1 cellular context compared by ENCODE assay signal in genomic region chr14:105026789-105027563, GRCh38.
A peak's percentile ranks its signal among the peaks of the same experiment; 100 is the strongest.
TF ChIP-seq lines count a peak whose summit lies in the region.

No MANE protein-coding gene starts in this region.

TF ChIP-seq in K562, 482 proteins besides CTCF, POLR2A, EP300 and RAD21:
- TF ChIP-seq POLR3G (IDR thresholded peaks at IDR 0.05; ENCODE audit: extremely low read depth, insufficient read length, insufficient replicate concordance) (no peak), TEAD2 (tag; IDR thresholded peaks at IDR 0.05) (no peak), TBP (optimal IDR thresholded peaks at IDR 0.05; ENCODE audit: low read depth, low read length) (peak; percentile 30), ZNF347 (CRISPR knock-in tag; IDR thresholded peaks at IDR 0.05; ENCODE audit: low read depth) (no peak), MAFK (IDR thresholded peaks at IDR 0.05; ENCODE audit: low read length) (peak; percentile 13; the same call in 1 of the 2 replicates), POLR2H (tag; IDR thresholded peaks at IDR 0.05; ENCODE audit: low read depth) (peak; percentile 61), DDX20 (tag; IDR thresholded peaks at IDR 0.05; ENCODE audit: low read depth) (no peak), PKNOX1 (IDR thresholded peaks at IDR 0.05) (peak; percentile 41; the same call in 1 of the 2 replicates), ZNF512 (tag; IDR thresholded peaks at IDR 0.05) (peak; percentile 37; the same call in 1 of the 2 replicates), DPF2 (IDR thresholded peaks at IDR 0.05) (no peak), SRF (CRISPR knock-in tag; IDR thresholded peaks at IDR 0.05) (peak in 1 of 2 experiments; percentile 97; a peak in 2 of 4 replicates), ZKSCAN8 (CRISPR knock-in tag; IDR thresholded peaks at IDR 0.05) (no peak), RBM17 (IDR thresholded peaks at IDR 0.05; ENCODE audit: borderline replicate concordance, low read depth, low read length) (no peak), SPI1 (IDR thresholded peaks at IDR 0.05; ENCODE audit: borderline replicate concordance, low read depth, low read length) (no peak), ZNF184 (CRISPR knock-in tag; IDR thresholded peaks at IDR 0.05) (no peak), ZBTB2 (IDR thresholded peaks at IDR 0.05) (no peak)
